9 cellular contexts compared by ENCODE assay signal in genomic region chr2:161426788-161427412, GRCh38. TPM values are rescaled to one million over a fixed set of nuclear protein-coding genes. Genes with fewer than 3 reads are reported as not detected.
DNase-seq lines count a peak whose midpoint lies in the region; ATAC-seq and TF ChIP-seq lines count a peak whose summit lies in the region.
"Had no signal": no experiment of that assay in that cellular context is flagged by ENCODE, and none has a peak within 500 bp of the region (broad histone marks: within the 10 kb centered on the region; RNA-seq: fewer than 3 reads in every experiment).

No MANE protein-coding gene starts in this region.

- H3K36me3 ChIP-seq in H7 (replicated peaks; ENCODE audit: control insufficient read depth, insufficient read depth, low read length), result no peaks in the 10 kb centered on the region

- peaks cover 83% of the 10 kb centered on the region for H3K27me3 ChIP-seq in H7 (ENCODE audit: control insufficient read depth, insufficient read depth, low read length)

- DNase-seq in AG08396 (ENCODE audit: low spot score) (peak; percentile 69), H7 (peak; percentile 81), choroid plexus epithelial cell (ENCODE audit: low read depth) (peak; percentile 54), mesothelial cell of epicardium (ENCODE audit: low spot score in 2 of 2, unreplicated experiment in 2 of 2) (peak in 1 of 2 experiments; percentile 41), NCI-H1694 treated with DMSO at 0.1 percent for 48 hours (lab: John Stamatoyannopoulos, UW) (no peak)

- peaks cover 17% of the 10 kb centered on the region for H3K4me1 Mint-ChIP-seq in mesothelial cell of epicardium

- ATAC-seq in GM18517 (IDR thresholded peaks at IDR 0.05; ENCODE audit: unreplicated experiment) (no peak), HG02885 (IDR thresholded peaks at IDR 0.05; ENCODE audit: poor library complexity, unreplicated experiment) (no peak), GM18511 (IDR thresholded peaks at IDR 0.05; ENCODE audit: unreplicated experiment) (no peak)

- TF ChIP-seq CTCF in choroid plexus epithelial cell (conservative IDR thresholded peaks at IDR 0.05; ENCODE audit: low read depth, low read length) (peak; percentile 80), mesothelial cell of epicardium (IDR thresholded peaks at IDR 0.05; ENCODE audit: unreplicated experiment) (peak; percentile 49)

- no peak overlapping the region for H3K27ac Mint-ChIP-seq in mesothelial cell of epicardium

- no peaks in the 10 kb centered on the region for H3K9me3 Mint-ChIP-seq in mesothelial cell of epicardium

- H3K4me3 ChIP-seq in H7 (ENCODE audit: insufficient read depth, low read depth, low read length) (no peak overlapping the region), choroid plexus epithelial cell (ENCODE audit: low read depth, low read length) (no peak overlapping the region)

- H3K36me3 Mint-ChIP-seq in mesothelial cell of epicardium, result peaks cover 2% of the 10 kb centered on the region

- H3K27me3 Mint-ChIP-seq in mesothelial cell of epicardium (ENCODE audit: low read depth), result peaks cover 95% of the 10 kb centered on the region

- peak overlapping the region; percentile 56 for H3K4me3 Mint-ChIP-seq in mesothelial cell of epicardium

RNA-seq across cellular contexts. Expression of gene TBR1, which starts 10.8 kb away (rescaled TPM):
- under 0.01 and 0.37 TPM in 2 replicates for total RNA-seq in H7 (2014; rRNA removed; shearing (Covaris generic))
- total RNA-seq in mesothelial cell of epicardium, result 0.09 to 0.13 TPM in 2 of 3 replicates, not detected in the other
- total RNA-seq: HT1080 had no signal
